Comparison of ENCODE assay signal across 1 cellular context in the genomic region with DNA sequence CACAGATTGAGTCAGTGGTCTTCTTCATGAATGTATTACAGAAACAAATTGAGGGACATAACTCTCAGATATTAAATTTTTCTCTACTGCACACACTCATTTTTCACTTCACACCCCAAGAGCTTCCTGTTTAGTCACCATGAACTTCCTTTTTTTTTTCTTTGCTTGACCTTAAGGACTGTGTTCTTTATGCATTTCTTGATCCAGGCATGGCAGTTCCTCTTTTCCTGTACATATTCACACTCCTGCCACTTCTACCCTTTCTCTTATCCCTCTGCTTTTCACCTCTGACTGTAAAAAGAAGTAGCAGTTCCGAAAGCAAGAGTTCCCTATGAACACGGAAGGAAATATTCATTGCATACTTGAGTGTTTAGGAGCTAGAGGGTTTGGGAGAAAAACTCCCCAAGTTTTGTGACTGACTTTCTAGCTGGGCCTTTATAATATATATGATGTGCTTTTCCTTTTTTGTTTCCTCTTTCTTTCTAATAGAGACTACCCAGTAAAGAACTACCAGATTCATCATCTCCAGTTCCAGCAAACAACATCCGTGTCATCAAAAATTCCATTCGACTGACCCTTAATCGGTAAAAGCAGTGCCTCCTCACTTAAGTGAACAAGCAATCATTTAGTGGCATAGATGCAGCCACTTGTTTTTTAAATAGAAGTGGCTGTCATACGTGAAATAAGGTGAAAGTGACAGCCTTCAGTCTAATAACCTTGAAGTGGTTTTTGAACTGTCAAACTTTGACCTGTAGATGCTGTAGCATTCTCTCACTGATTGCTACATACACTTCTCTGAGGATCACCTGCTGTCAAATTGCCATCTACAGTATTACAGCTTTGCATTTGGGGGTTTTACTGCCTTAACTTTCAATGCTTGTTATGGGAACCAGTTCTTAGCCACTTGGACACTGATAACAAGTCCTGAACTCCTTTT.
TF ChIP-seq lines count a peak whose summit lies in the region.

No MANE protein-coding gene starts in this region.

TF ChIP-seq in WTC11, 78 proteins besides CTCF, POLR2A, EP300 and RAD21 (continued from another document):
- TF ChIP-seq, protein P1, sequence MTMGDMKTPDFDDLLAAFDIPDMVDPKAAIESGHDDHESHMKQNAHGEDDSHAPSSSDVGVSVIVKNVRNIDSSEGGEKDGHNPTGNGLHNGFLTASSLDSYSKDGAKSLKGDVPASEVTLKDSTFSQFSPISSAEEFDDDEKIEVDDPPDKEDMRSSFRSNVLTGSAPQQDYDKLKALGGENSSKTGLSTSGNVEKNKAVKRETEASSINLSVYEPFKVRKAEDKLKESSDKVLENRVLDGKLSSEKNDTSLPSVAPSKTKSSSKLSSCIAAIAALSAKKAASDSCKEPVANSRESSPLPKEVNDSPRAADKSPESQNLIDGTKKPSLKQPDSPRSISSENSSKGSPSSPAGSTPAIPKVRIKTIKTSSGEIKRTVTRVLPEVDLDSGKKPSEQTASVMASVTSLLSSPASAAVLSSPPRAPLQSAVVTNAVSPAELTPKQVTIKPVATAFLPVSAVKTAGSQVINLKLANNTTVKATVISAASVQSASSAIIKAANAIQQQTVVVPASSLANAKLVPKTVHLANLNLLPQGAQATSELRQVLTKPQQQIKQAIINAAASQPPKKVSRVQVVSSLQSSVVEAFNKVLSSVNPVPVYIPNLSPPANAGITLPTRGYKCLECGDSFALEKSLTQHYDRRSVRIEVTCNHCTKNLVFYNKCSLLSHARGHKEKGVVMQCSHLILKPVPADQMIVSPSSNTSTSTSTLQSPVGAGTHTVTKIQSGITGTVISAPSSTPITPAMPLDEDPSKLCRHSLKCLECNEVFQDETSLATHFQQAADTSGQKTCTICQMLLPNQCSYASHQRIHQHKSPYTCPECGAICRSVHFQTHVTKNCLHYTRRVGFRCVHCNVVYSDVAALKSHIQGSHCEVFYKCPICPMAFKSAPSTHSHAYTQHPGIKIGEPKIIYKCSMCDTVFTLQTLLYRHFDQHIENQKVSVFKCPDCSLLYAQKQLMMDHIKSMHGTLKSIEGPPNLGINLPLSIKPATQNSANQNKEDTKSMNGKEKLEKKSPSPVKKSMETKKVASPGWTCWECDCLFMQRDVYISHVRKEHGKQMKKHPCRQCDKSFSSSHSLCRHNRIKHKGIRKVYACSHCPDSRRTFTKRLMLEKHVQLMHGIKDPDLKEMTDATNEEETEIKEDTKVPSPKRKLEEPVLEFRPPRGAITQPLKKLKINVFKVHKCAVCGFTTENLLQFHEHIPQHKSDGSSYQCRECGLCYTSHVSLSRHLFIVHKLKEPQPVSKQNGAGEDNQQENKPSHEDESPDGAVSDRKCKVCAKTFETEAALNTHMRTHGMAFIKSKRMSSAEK (CRISPR knock-in tag; IDR thresholded peaks at IDR 0.05; ENCODE audit: borderline replicate concordance), result no peak
- TF ChIP-seq GRHL2 (CRISPR knock-in tag; IDR thresholded peaks at IDR 0.05; ENCODE audit: insufficient replicate concordance, severe bottlenecking), result no peak
- TF ChIP-seq, protein P2, sequence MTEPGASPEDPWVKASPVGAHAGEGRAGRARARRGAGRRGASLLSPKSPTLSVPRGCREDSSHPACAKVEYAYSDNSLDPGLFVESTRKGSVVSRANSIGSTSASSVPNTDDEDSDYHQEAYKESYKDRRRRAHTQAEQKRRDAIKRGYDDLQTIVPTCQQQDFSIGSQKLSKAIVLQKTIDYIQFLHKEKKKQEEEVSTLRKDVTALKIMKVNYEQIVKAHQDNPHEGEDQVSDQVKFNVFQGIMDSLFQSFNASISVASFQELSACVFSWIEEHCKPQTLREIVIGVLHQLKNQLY (CRISPR knock-in tag; IDR thresholded peaks at IDR 0.05), result no peak
- TF ChIP-seq ELF4 (CRISPR knock-in tag; IDR thresholded peaks at IDR 0.05; ENCODE audit: low read depth), result no peak
- TF ChIP-seq, protein P3, sequence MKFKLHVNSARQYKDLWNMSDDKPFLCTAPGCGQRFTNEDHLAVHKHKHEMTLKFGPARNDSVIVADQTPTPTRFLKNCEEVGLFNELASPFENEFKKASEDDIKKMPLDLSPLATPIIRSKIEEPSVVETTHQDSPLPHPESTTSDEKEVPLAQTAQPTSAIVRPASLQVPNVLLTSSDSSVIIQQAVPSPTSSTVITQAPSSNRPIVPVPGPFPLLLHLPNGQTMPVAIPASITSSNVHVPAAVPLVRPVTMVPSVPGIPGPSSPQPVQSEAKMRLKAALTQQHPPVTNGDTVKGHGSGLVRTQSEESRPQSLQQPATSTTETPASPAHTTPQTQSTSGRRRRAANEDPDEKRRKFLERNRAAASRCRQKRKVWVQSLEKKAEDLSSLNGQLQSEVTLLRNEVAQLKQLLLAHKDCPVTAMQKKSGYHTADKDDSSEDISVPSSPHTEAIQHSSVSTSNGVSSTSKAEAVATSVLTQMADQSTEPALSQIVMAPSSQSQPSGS (CRISPR knock-in tag; IDR thresholded peaks at IDR 0.05; ENCODE audit: borderline replicate concordance, low read depth), result no peak
- TF ChIP-seq, protein P4, sequence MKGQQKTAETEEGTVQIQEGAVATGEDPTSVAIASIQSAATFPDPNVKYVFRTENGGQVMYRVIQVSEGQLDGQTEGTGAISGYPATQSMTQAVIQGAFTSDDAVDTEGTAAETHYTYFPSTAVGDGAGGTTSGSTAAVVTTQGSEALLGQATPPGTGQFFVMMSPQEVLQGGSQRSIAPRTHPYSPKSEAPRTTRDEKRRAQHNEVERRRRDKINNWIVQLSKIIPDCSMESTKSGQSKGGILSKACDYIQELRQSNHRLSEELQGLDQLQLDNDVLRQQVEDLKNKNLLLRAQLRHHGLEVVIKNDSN (CRISPR knock-in tag; IDR thresholded peaks at IDR 0.05), result no peak
- TF ChIP-seq PRRX2 (CRISPR knock-in tag; IDR thresholded peaks at IDR 0.05), result no peak
TF ChIP-seq in WTC11: peak in this region for 0.
